In genomic region chr1:21174638-21175323, GRCh38 we compare ENCODE assay signal across 8 cellular contexts. TPM values are rescaled to one million over a fixed set of nuclear protein-coding genes. Genes with fewer than 3 reads are reported as not detected.
DNase-seq lines count a peak whose midpoint lies in the region; FAIRE-seq and TF ChIP-seq lines count a peak whose summit lies in the region.

No MANE protein-coding gene starts in this region.

- no peaks in the 10 kb centered on the region for H3K9me3 ChIP-seq in adrenal gland (replicated peaks in 1 of 3)
- no peaks in the 10 kb centered on the region for H3K9me3 ChIP-seq in keratinocyte (ENCODE audit: control insufficient read depth, low read depth, low read length)

- H3K4me3 ChIP-seq in adrenal gland (peak overlapping the region in 2 of 4 donors; percentile 6 to 93), keratinocyte (ENCODE audit: control insufficient read depth in 2 of 3, extremely low read depth in 1 of 3, insufficient read depth in 2 of 3, low read depth in 1 of 3, low read length in 3 of 3) (peak overlapping the region; percentile 66 to 96 (median 81))

- H3K4me2 ChIP-seq in keratinocyte (ENCODE audit: control insufficient read depth, extremely low read depth, insufficient read depth, low read depth, low read length): peak overlapping the region; percentile 97

- peaks cover 8% of the 10 kb centered on the region for H4K20me1 ChIP-seq in keratinocyte (ENCODE audit: control insufficient read depth, extremely low read depth, insufficient read depth, low read length)

- H3K4me1 ChIP-seq in adrenal gland (replicated peaks in 1 of 2): peaks cover 6 to 44% of the 10 kb centered on the region in 2 donors
- H3K4me1 ChIP-seq in keratinocyte (ENCODE audit: control insufficient read depth, extremely low read depth, insufficient read depth, low read length): peaks cover 13% of the 10 kb centered on the region

- H3K79me2 ChIP-seq in keratinocyte (ENCODE audit: control insufficient read depth, insufficient read depth, low read length): peaks cover 58% of the 10 kb centered on the region

- peak in 1 of 2 donors; percentile 30 for TF ChIP-seq POLR2A in adrenal gland (IDR thresholded peaks at IDR 0.05)

- dilution Hi-C loops in keratinocyte (cut with MboI; ENCODE audit: extremely low pct_ligation_motif_present, low sequenced_read_pairs): no loop called here

- no peaks in the 10 kb centered on the region for H3K9me1 ChIP-seq in keratinocyte (ENCODE audit: control insufficient read depth, extremely low read depth, insufficient read depth, low read length)

- no peak overlapping the region for H3K27ac Mint-ChIP-seq in activated naive CD4-positive, alpha-beta T cell treated with anti-CD3 and anti-CD28 coated beads, Interleukin-2, amount 10 ng/mL, durations not matched to agents 7 days and 5 days

- H3K4me3 Mint-ChIP-seq in activated naive CD4-positive, alpha-beta T cell treated with anti-CD3 and anti-CD28 coated beads, Interleukin-2, amount 10 ng/mL, durations not matched to agents 7 days and 5 days: peak overlapping the region; percentile 83

- no peaks in the 10 kb centered on the region for H3K9me3 Mint-ChIP-seq in activated naive CD4-positive, alpha-beta T cell treated with anti-CD3 and anti-CD28 coated beads, Interleukin-2, amount 10 ng/mL, durations not matched to agents 7 days and 5 days

- FAIRE-seq in keratinocyte (lab: Jason Lieb, UNC): peak; percentile 56

- peaks cover 31% of the 10 kb centered on the region for H3K4me1 Mint-ChIP-seq in activated naive CD4-positive, alpha-beta T cell treated with anti-CD3 and anti-CD28 coated beads, Interleukin-2, amount 10 ng/mL, durations not matched to agents 7 days and 5 days

- H3K27ac ChIP-seq in adrenal gland (peak overlapping the region in 4 of 5 donors; percentile 89 to 96 (median 93)), keratinocyte (ENCODE audit: control insufficient read depth, insufficient read depth, low read length) (peak overlapping the region; percentile 91)

- peaks cover 20% of the 10 kb centered on the region for H3K27me3 Mint-ChIP-seq in activated naive CD4-positive, alpha-beta T cell treated with anti-CD3 and anti-CD28 coated beads, Interleukin-2, amount 10 ng/mL, durations not matched to agents 7 days and 5 days

- DNase-seq in activated naive CD4-positive, alpha-beta T cell treated with anti-CD3 and anti-CD28 coated beads, Interleukin-2, amount 10 ng/mL, durations not matched to agents 7 days and 5 days: no peak
- no peak for DNase-seq in activated naive CD4-positive, alpha-beta T cell (lab: John Stamatoyannopoulos, UW)
- peak in 3 of 7 donors; percentile 37 to 67 (median 64) for DNase-seq in adrenal gland
- no peak for DNase-seq in keratinocyte (ENCODE audit: low read depth, low spot score)
- peak; percentile 67 for DNase-seq in superior temporal gyrus (ENCODE audit: extremely low spot score)
- DNase-seq in foreskin melanocyte: no peak
- DNase-seq in NCI-H526 treated with DMSO at 0.1 percent for 48 hours (lab: John Stamatoyannopoulos, UW): no peak
- no peak for DNase-seq in NCI-H146 treated with DMSO at 0.1 percent for 48 hours (lab: John Stamatoyannopoulos, UW; ENCODE audit: unreplicated experiment)

- CTCF ChIA-PET in activated naive CD4-positive, alpha-beta T cell treated with anti-CD3 and anti-CD28 coated beads, Interleukin-2, amount 10 ng/mL, durations not matched to agents 7 days and 5 days (lab: Charles Lee): interaction anchor here (1.6 kb wide), 1 partner anchor 12 kb away, joined by 3 read pairs; no protein-coding TSS in a partner anchor

- no peak overlapping the region for H2AFZ ChIP-seq in keratinocyte (ENCODE audit: control insufficient read depth, low read length)

- WGBS in adrenal gland, 4 donors: 8 to 11% (median 9%) methylated on average over 12 of the region's 12 CpGs

- peak overlapping the region; percentile 83 for H3K9ac ChIP-seq in keratinocyte (ENCODE audit: control insufficient read depth, extremely low read depth, insufficient read depth, low read length)

- TF ChIP-seq CTCF in adrenal gland (IDR thresholded peaks at IDR 0.05) (no peak), keratinocyte (optimal IDR thresholded peaks at IDR 0.05 in 1 of 3, IDR thresholded peaks at IDR 0.05 in 1 of 3, conservative IDR thresholded peaks at IDR 0.05 in 1 of 3; ENCODE audit: extremely low read depth in 1 of 3, insufficient read depth in 2 of 3, low read length in 3 of 3) (no peak)

- H3K36me3 ChIP-seq in adrenal gland (replicated peaks in 1 of 2) (no peaks in the 10 kb centered on the region), keratinocyte (ENCODE audit: control insufficient read depth in 2 of 2, extremely low read depth in 1 of 2, insufficient read depth in 2 of 2, low read length in 2 of 2) (peaks cover 0 to 3% of the 10 kb centered on the region in 2 experiments)

- intact Hi-C loops in adrenal gland (cut with DNase I): no loop called here

- H3K27me3 ChIP-seq in adrenal gland: no peaks in the 10 kb centered on the region
- no peaks in the 10 kb centered on the region for H3K27me3 ChIP-seq in keratinocyte (ENCODE audit: control insufficient read depth, extremely low read depth, insufficient read depth, low read length)

- H3K36me3 Mint-ChIP-seq in activated naive CD4-positive, alpha-beta T cell treated with anti-CD3 and anti-CD28 coated beads, Interleukin-2, amount 10 ng/mL, durations not matched to agents 7 days and 5 days: peaks cover 26% of the 10 kb centered on the region

RNA-seq across cellular contexts. Expression of gene EIF4G3, which starts 1.9 kb away (rescaled TPM):
- total RNA-seq in adrenal gland: 10 to 100 TPM; 38.9 to 57.4 (median 52.3) TPM
- 10 to 100 TPM; 30.7 to 58.7 (median 43.6) TPM for polyA plus RNA-seq in adrenal gland
- polyA plus RNA-seq in keratinocyte: 44.6 to 48.1 TPM (median 47.9 TPM) in 3 replicates
- 47.8 TPM for polyA plus RNA-seq in keratinocyte (2011; ENCODE audit: low read depth)
- polyA plus RNA-seq in keratinocyte (2011; cell fraction: cytosol; rRNA removed): 26.6 and 41.1 TPM in 2 replicates
- polyA plus RNA-seq in keratinocyte (2011; cell fraction: nucleus; rRNA removed): 118 TPM in 2 replicates
- 27.5 and 37.0 TPM in 2 replicates for polyA plus RNA-seq in keratinocyte (2012; ENCODE audit: low replicate concordance)
- polyA minus RNA-seq in keratinocyte: 35.6 to 76.7 TPM (median 52.2 TPM) in 3 replicates
- polyA minus RNA-seq in keratinocyte (2011; cell fraction: cytosol; rRNA and poly(A)+ RNA removed): 20.1 TPM
- 51.1 and 112 TPM in 2 replicates for polyA minus RNA-seq in keratinocyte (2011; cell fraction: nucleus; rRNA and poly(A)+ RNA removed)
